13 cellular contexts compared by ENCODE assay signal in genomic region chr11:47060807-47061206, GRCh38.
DNase-seq lines count a peak whose midpoint lies in the region; ATAC-seq and TF ChIP-seq lines count a peak whose summit lies in the region.
"Had no signal": no experiment of that assay in that cellular context is flagged by ENCODE, and none has a peak within 500 bp of the region (broad histone marks: within the 10 kb centered on the region; RNA-seq: fewer than 3 reads in every experiment).

No MANE protein-coding gene starts in this region.

- H3K9ac ChIP-seq in H9 (ENCODE audit: extremely low read depth, insufficient read length, low read length): no peak overlapping the region

- H3K9me3 ChIP-seq in H9 (ENCODE audit: control insufficient read depth, low read depth, low read length) (no peaks in the 10 kb centered on the region), ovary (no peaks in the 10 kb centered on the region)
- H3K9me3 ChIP-seq: upper lobe of right lung had no signal

- H2BK5ac ChIP-seq in H9 (ENCODE audit: insufficient read length, low read length): no peak overlapping the region

- no peak overlapping the region for H2BK120ac ChIP-seq in H9 (ENCODE audit: low read depth, low read length, poor library complexity, severe bottlenecking)

- H2BK20ac ChIP-seq in H9 (ENCODE audit: low read depth, low read length, poor library complexity, severe bottlenecking): no peak overlapping the region

- no peak overlapping the region for H2AK5ac ChIP-seq in H9 (ENCODE audit: insufficient read length, low read length)

- H3K4me1 Mint-ChIP-seq in H9 (peaks cover 45 to 51% of the 10 kb centered on the region in 2 experiments), glutamatergic neuron (ENCODE audit: low read depth, unreplicated experiment) (peaks cover 4% of the 10 kb centered on the region)

- no peaks in the 10 kb centered on the region for H3K9me3 Mint-ChIP-seq in H9
- H3K9me3 Mint-ChIP-seq in glutamatergic neuron (ENCODE audit: unreplicated experiment): no peaks in the 10 kb centered on the region

- H3K36me3 Mint-ChIP-seq in H9 (ENCODE audit: insufficient read depth in 1 of 3, low read depth in 3 of 3) (peaks cover 0 to 12% (median 3%) of the 10 kb centered on the region in 3 experiments; a peak in 4 of 7 replicates), glutamatergic neuron (ENCODE audit: unreplicated experiment) (no peaks in the 10 kb centered on the region)

- peaks cover 12% of the 10 kb centered on the region for H3K4me1 ChIP-seq in H9 (ENCODE audit: insufficient read depth, low read length)
- no peaks in the 10 kb centered on the region for H3K4me1 ChIP-seq in ovary (ENCODE audit: insufficient read depth)
- H3K4me1 ChIP-seq: upper lobe of right lung had no signal

- no peak overlapping the region for H3K14ac ChIP-seq in H9 (ENCODE audit: insufficient read depth, low read length)

- H3K27me3 Mint-ChIP-seq in H9 (ENCODE audit: low read depth) (no peaks in the 10 kb centered on the region), glutamatergic neuron (ENCODE audit: unreplicated experiment) (no peaks in the 10 kb centered on the region)
- H3K27me3 Mint-ChIP-seq: activated CD4-positive, alpha-beta memory T cell treated with anti-CD3 and anti-CD28 coated beads for 36 hours; activated naive CD8-positive, alpha-beta T cell; CD8-positive, alpha-beta memory T cell had no signal

- no peak overlapping the region for H3K4me2 ChIP-seq in H9 (ENCODE audit: insufficient read depth, insufficient read length, low read length)

- intact Hi-C loops in ovary (cut with DNase I) (no loop called here), Right ventricle myocardium superior (cut with DNase I) (no loop called here)

- no peak overlapping the region for H3K56ac ChIP-seq in H9 (ENCODE audit: insufficient read length, low read depth, low read length)

- H3K27ac Mint-ChIP-seq in H9 (peak overlapping the region; percentile 85 to 91 (median 88)), glutamatergic neuron (ENCODE audit: unreplicated experiment) (no peak overlapping the region)
- H3K27ac Mint-ChIP-seq: activated CD4-positive, alpha-beta memory T cell treated with anti-CD3 and anti-CD28 coated beads for 36 hours; activated naive CD8-positive, alpha-beta T cell had no signal

- H4K5ac ChIP-seq in H9 (ENCODE audit: insufficient read length, low read depth, low read length): no peak overlapping the region

- no peaks in the 10 kb centered on the region for H3K36me3 ChIP-seq in ovary

- H3K4me3 Mint-ChIP-seq in H9: no peak overlapping the region
- H3K4me3 Mint-ChIP-seq in glutamatergic neuron (ENCODE audit: unreplicated experiment): no peak overlapping the region
- H3K4me3 Mint-ChIP-seq: activated CD4-positive, alpha-beta memory T cell treated with anti-CD3 and anti-CD28 coated beads for 36 hours; activated naive CD8-positive, alpha-beta T cell; CD8-positive, alpha-beta memory T cell had no signal

- H3K18ac ChIP-seq in H9 (ENCODE audit: insufficient read length, low read depth, low read length): peak overlapping the region; percentile 25

- TF ChIP-seq POLR2A in ovary (IDR thresholded peaks at IDR 0.05): no peak

- no peak overlapping the region for H2BK12ac ChIP-seq in H9 (ENCODE audit: insufficient read length, low read depth, low read length)

- DNase-seq in AG08395 (ENCODE audit: low spot score): peak; percentile 12
- no peak for DNase-seq in H9
- peak; percentile 16 for DNase-seq in SW480 (ENCODE audit: low spot score)
- DNase-seq in fibroblast of mammary gland (ENCODE audit: low read depth): peak; percentile 29
- no peak for DNase-seq in ovary
- DNase-seq in Right ventricle myocardium superior: no peak
- no peak for DNase-seq in glutamatergic neuron
- DNase-seq in hepatic stellate cell (ENCODE audit: low spot score): no peak
- DNase-seq: activated CD4-positive, alpha-beta memory T cell treated with anti-CD3 and anti-CD28 coated beads for 36 hours; CD8-positive, alpha-beta memory T cell; NCI-H187; upper lobe of right lung had no signal

- no peaks in the 10 kb centered on the region for H3K27me3 ChIP-seq in H9 (ENCODE audit: insufficient read depth, low read length)
- H3K27me3 ChIP-seq in ovary: no peaks in the 10 kb centered on the region
- H3K27me3 ChIP-seq: upper lobe of right lung had no signal

- 0 out of 2 replicates have a peak overlapping the region, but pooled peaks have one; percentile 87 for H3K4ac ChIP-seq in H9 (ENCODE audit: low read depth, low read length)

- no peak for TF ChIP-seq CTCF in H9 (conservative IDR thresholded peaks at IDR 0.05)
- no peak for TF ChIP-seq CTCF in fibroblast of mammary gland (conservative IDR thresholded peaks at IDR 0.05; ENCODE audit: control insufficient read depth, insufficient read depth, low read depth, low read length)
- no peak for TF ChIP-seq CTCF in ovary (IDR thresholded peaks at IDR 0.05)
- no peak for TF ChIP-seq CTCF in glutamatergic neuron (IDR thresholded peaks at IDR 0.05; ENCODE audit: partially characterized antibody, unreplicated experiment)

- no peak for TF ChIP-seq EP300 in ovary (IDR thresholded peaks at IDR 0.05)

- no peak overlapping the region for H3K23ac ChIP-seq in H9 (ENCODE audit: insufficient read length, low read depth, low read length)

- H3K23me2 ChIP-seq in H9 (ENCODE audit: insufficient read length, low read depth, low read length, poor library complexity, severe bottlenecking): no peaks in the 10 kb centered on the region

- peak overlapping the region; percentile 80 for H3T11ph ChIP-seq in H9 (ENCODE audit: low read length)

- H3K79me1 ChIP-seq in H9 (ENCODE audit: insufficient read depth, low read depth, low read length, poor library complexity, severe bottlenecking): no peaks in the 10 kb centered on the region

- no peak overlapping the region for H4K8ac ChIP-seq in H9 (replicated peaks; ENCODE audit: insufficient read length, low read depth, low read length)

- no peak overlapping the region for H4K91ac ChIP-seq in H9 (ENCODE audit: insufficient read length, low read depth, low read length)

- no peak for ATAC-seq in Right ventricle myocardium superior (ENCODE audit: poor library complexity)
- ATAC-seq: upper lobe of right lung had no signal

- no peak overlapping the region for H2BK15ac ChIP-seq in H9 (ENCODE audit: low read depth, low read length)

- WGBS in H9 (ENCODE audit: extremely low coverage, insufficient read length, low lambda C conversion rate): no CpG with 5 or more reads among the region's 2 CpGs
- WGBS in ovary, 3 donors: 47 to 58% (median 50%) methylated on average over 2 of the region's 2 CpGs

- H4K20me1 ChIP-seq in H9 (ENCODE audit: control insufficient read depth, insufficient read depth, insufficient read length): no peaks in the 10 kb centered on the region

- H3K27ac ChIP-seq in H9 (ENCODE audit: insufficient read length, low read depth, low read length) (peak overlapping the region; percentile 43), ovary (no peak overlapping the region)
- H3K27ac ChIP-seq: upper lobe of right lung had no signal

- H3K4me3 ChIP-seq in fibroblast of mammary gland (ENCODE audit: control insufficient read depth, low read depth, low read length) (no peak overlapping the region), ovary (no peak overlapping the region)
- H3K4me3 ChIP-seq: upper lobe of right lung had no signal

- no peak overlapping the region for H2AFZ ChIP-seq in H9 (ENCODE audit: low read length)

- no peaks in the 10 kb centered on the region for H3K79me2 ChIP-seq in H9 (ENCODE audit: insufficient read depth, low read length)

Comparison
In these comparisons a context has a peak if more than half of its experiments do, and no peak if none do; other contexts are left out.
1. DNase-seq: peak in AG08395 (single experiment), SW480 (single experiment) and fibroblast of mammary gland (single experiment); none in H9 (single experiment), ovary (0 of 5), Right ventricle myocardium superior (single experiment), glutamatergic neuron (single experiment) and hepatic stellate cell (single experiment).